Comparison of ENCODE assay signal across 15 cellular contexts in genomic region chr15:65194826-65195541, GRCh38. TPM values are rescaled to one million over a fixed set of nuclear protein-coding genes. Genes with fewer than 3 reads are reported as not detected.
DNase-seq lines count a peak whose midpoint lies in the region; ATAC-seq and TF ChIP-seq lines count a peak whose summit lies in the region.
"Had no signal": no experiment of that assay in that cellular context is flagged by ENCODE, and none has a peak within 500 bp of the region (broad histone marks: within the 10 kb centered on the region; RNA-seq: fewer than 3 reads in every experiment).

No MANE protein-coding gene starts in this region.

- ATAC-seq in HG03432 (IDR thresholded peaks at IDR 0.05; ENCODE audit: unreplicated experiment): no peak
- ATAC-seq: activated CD8-positive, alpha-beta T cell treated with anti-CD3 and anti-CD28 coated beads for 36 hours had no signal

- POLR2A ChIA-PET in AG04450 (lab: Yijun Ruan, JAX): interaction anchor here (0.5 to 1.5 kb wide), 2 partner anchors 21 to 110 kb away, joined by 5 to 6 read pairs; partner anchors contain the start of gene RNU5B-1

- no peaks in the 10 kb centered on the region for H3K4me1 ChIP-seq in effector memory CD4-positive, alpha-beta T cell (ENCODE audit: control insufficient read depth, insufficient read depth, low read length, poor library complexity, severe bottlenecking)

- peaks cover 15% of the 10 kb centered on the region for H3K27me3 ChIP-seq in AG04450 (ENCODE audit: control insufficient read depth, insufficient read depth, low read length)
- H3K27me3 ChIP-seq in effector memory CD4-positive, alpha-beta T cell (replicated peaks; ENCODE audit: control insufficient read depth, insufficient read depth, low read length, poor library complexity, severe bottlenecking): no peaks in the 10 kb centered on the region
- H3K27me3 ChIP-seq: brain microvascular endothelial cell, tibial nerve had no signal

- H3K9me3 ChIP-seq in AG04450 (ENCODE audit: control insufficient read depth, insufficient read depth, low read length): no peaks in the 10 kb centered on the region; the same call in 1 of the 2 replicates
- no peaks in the 10 kb centered on the region for H3K9me3 ChIP-seq in effector memory CD4-positive, alpha-beta T cell (ENCODE audit: control insufficient read depth, low read length)
- H3K9me3 ChIP-seq: tibial nerve had no signal

- CTCF ChIA-PET in AG04450 (lab: Charles Lee): interaction anchor here (0.6 to 2.9 kb wide), 5 partner anchors 50 to 124 kb away, joined by 3 to 21 read pairs (median 3); partner anchors contain the start of gene PARP16

- no peaks in the 10 kb centered on the region for H3K36me3 ChIP-seq in effector memory CD4-positive, alpha-beta T cell (ENCODE audit: control insufficient read depth, insufficient read depth, low read length)
- H3K36me3 ChIP-seq: brain microvascular endothelial cell had no signal

- 0 out of 2 replicates have a peak, but pooled peaks have one; percentile 9 for TF ChIP-seq CTCF in AG04450 (IDR thresholded peaks at IDR 0.05; ENCODE audit: low read depth, low read length)

- DNase-seq in AG04450 (ENCODE audit: low read depth, low spot score): no peak
- DNase-seq in NCI-H524 (lab: John Stamatoyannopoulos, UW): peak; percentile 67 to 90
- peak; percentile 33 for DNase-seq in fibroblast of gingiva (ENCODE audit: low read depth)
- DNase-seq in mesenteric fat pad (ENCODE audit: low spot score): peak; percentile 76
- DNase-seq in GM19240 (ENCODE audit: insufficient read length, low spot score): no peak
- DNase-seq in effector memory CD4-positive, alpha-beta T cell: no peak
- no peak for DNase-seq in SHP77 (lab: John Stamatoyannopoulos, UW)
- DNase-seq: activated CD8-positive, alpha-beta T cell treated with anti-CD3 and anti-CD28 coated beads for 36 hours; brain microvascular endothelial cell; DMS53; NCI-H2081; stimulated activated CD4-positive, alpha-beta T cell treated with anti-CD3 and anti-CD28 coated beads, Interleukin-15, amount 100 ng/mL, for 24 hours had no signal

- H3K4me3 ChIP-seq in AG04450 (ENCODE audit: low read depth, low read length): no peak overlapping the region
- H3K4me3 ChIP-seq in effector memory CD4-positive, alpha-beta T cell (ENCODE audit: insufficient read depth, low read depth, low read length, poor library complexity, severe bottlenecking): no peak overlapping the region
- H3K4me3 ChIP-seq: tibial nerve had no signal

- peak overlapping the region; percentile 24 for H3K27ac ChIP-seq in AG04450 (ENCODE audit: low read depth, low read length)
- H3K27ac ChIP-seq in effector memory CD4-positive, alpha-beta T cell (ENCODE audit: insufficient read depth, low read length, poor library complexity, severe bottlenecking): no peak overlapping the region
- H3K27ac ChIP-seq: brain microvascular endothelial cell, epithelial cell of prostate had no signal

RNA-seq across cellular contexts. Expression of gene CLPX, which starts 9.8 kb away (rescaled TPM):
- 39.2 and 58.3 TPM in 2 replicates for polyA plus RNA-seq in AG04450 (2011; rRNA removed)
- polyA minus RNA-seq in AG04450 (2011; rRNA and poly(A)+ RNA removed): 36.8 and 47.5 TPM in 2 replicates
- 47.7 TPM for total RNA-seq in mesenteric fat pad

RNA-seq across cellular contexts. Expression of gene CILP, which starts 16.3 kb away (rescaled TPM):
- polyA plus RNA-seq in AG04450 (2011; rRNA removed): 0.52 and 0.61 TPM in 2 replicates
- 0.35 and 0.41 TPM in 2 replicates for polyA minus RNA-seq in AG04450 (2011; rRNA and poly(A)+ RNA removed)
- total RNA-seq in mesenteric fat pad: 27.3 TPM
- total RNA-seq: activated CD8-positive, alpha-beta T cell treated with anti-CD3 and anti-CD28 coated beads for 36 hours had no signal

Comparison
In these comparisons a context has a peak if more than half of its experiments do, and no peak if none do; other contexts are left out.
1. DNase-seq: peak in NCI-H524 (2 of 2), fibroblast of gingiva (single experiment) and mesenteric fat pad (single experiment); none in AG04450 (single experiment), GM19240 (single experiment), effector memory CD4-positive, alpha-beta T cell (0 of 3) and SHP77 (0 of 2).